In genomic region chr19:49506575-49507105, GRCh38 we compare ENCODE assay signal across 8 cellular contexts. TPM values are rescaled to one million over a fixed set of nuclear protein-coding genes. Genes with fewer than 3 reads are reported as not detected.
A peak's percentile ranks its signal among the peaks of the same experiment; 100 is the strongest.
DNase-seq lines count a peak whose midpoint lies in the region; ATAC-seq and TF ChIP-seq lines count a peak whose summit lies in the region.

No MANE protein-coding gene starts in this region.

- peaks cover 8% of the 10 kb centered on the region for H3K4me1 Mint-ChIP-seq in Calu3 (ENCODE audit: low read depth, unreplicated experiment)

- DNase-seq in Calu3 (peak; percentile 77), HUDEP-2 (lab: John Stamatoyannopoulos, UW; ENCODE audit: unreplicated experiment in 76 of 76) (peak in 57 of 76 experiments; percentile 19 to 82 (median 63)), RPMI8226 (peak; percentile 71), cardiac muscle cell (ENCODE audit: low read depth in 1 of 2, low spot score in 1 of 2) (peak; percentile 66 to 69)
- DNase-seq in activated effector memory CD4-positive, alpha-beta T cell treated with Interleukin-2 at 50 U/mL for 16 hours = peak; percentile 68
- DNase-seq in stimulated activated CD4-positive, alpha-beta T cell treated with anti-CD3 and anti-CD28 coated beads, Interleukin-12 subunit alpha, Interleukin-12 subunit beta, amount 100 ng/mL, for 4 hours = peak; percentile 68

- CTCF ChIA-PET in Calu3 (lab: Charles Lee) = interaction anchor here (0.6 to 1.1 kb wide), 5 partner anchors 40 to 584 kb away, joined by 3 to 18 read pairs (median 4); no protein-coding TSS in a partner anchor

- H3K4me3 Mint-ChIP-seq in Calu3 (ENCODE audit: low read depth, unreplicated experiment) = no peak overlapping the region

- H3K27ac ChIP-seq in cardiac muscle cell = no peak overlapping the region

- intact Hi-C loops in Calu3 (cut with micrococcal nuclease; ENCODE audit: unreplicated experiment) = loop anchor here (1.0 kb wide), 1 partner anchor 64 kb away; no protein-coding TSS in a partner anchor

- no peak for ATAC-seq in HG03175 (IDR thresholded peaks at IDR 0.05; ENCODE audit: unreplicated experiment)
- no peak for ATAC-seq in HG02938 (IDR thresholded peaks at IDR 0.05; ENCODE audit: unreplicated experiment)

- H3K9me3 ChIP-seq in cardiac muscle cell (ENCODE audit: low read depth) = no peaks in the 10 kb centered on the region

- H3K27me3 ChIP-seq in cardiac muscle cell = no peaks in the 10 kb centered on the region

- peaks cover 3% of the 10 kb centered on the region for H3K36me3 Mint-ChIP-seq in Calu3 (ENCODE audit: insufficient read depth, unreplicated experiment)

- no TSS peak for BruUV-seq in Calu3 (replicated peaks; lab: Mats Ljungman, UMichigan)

- H3K4me3 ChIP-seq in cardiac muscle cell = no peak overlapping the region

- no peaks in the 10 kb centered on the region for H3K27me3 Mint-ChIP-seq in Calu3 (ENCODE audit: unreplicated experiment)

- no peaks in the 10 kb centered on the region for H3K9me3 Mint-ChIP-seq in Calu3 (ENCODE audit: low read depth, unreplicated experiment)

- H3K36me3 ChIP-seq in cardiac muscle cell = no peaks in the 10 kb centered on the region

- no peak overlapping the region for H3K27ac Mint-ChIP-seq in Calu3 (ENCODE audit: unreplicated experiment)

- H3K4me1 ChIP-seq in cardiac muscle cell (ENCODE audit: low read depth) = peaks cover 6% of the 10 kb centered on the region

- peak; percentile 88 for TF ChIP-seq CTCF in Calu3 (IDR thresholded peaks at IDR 0.05; ENCODE audit: unreplicated experiment)
- peak; percentile 83 for TF ChIP-seq CTCF in cardiac muscle cell (IDR thresholded peaks at IDR 0.05; ENCODE audit: low read depth, low read length)

RNA-seq across cellular contexts. Expression of gene FCGRT, which starts 5.8 kb away (rescaled TPM):
- 80.8 and 95.4 TPM in 2 replicates for total RNA-seq in Calu3 (2022)
- 48.8 and 61.4 TPM in 2 replicates for total RNA-seq in cardiac muscle cell
- 54.7 and 62.2 TPM in 2 replicates for polyA plus RNA-seq in cardiac muscle cell

RNA-seq across cellular contexts. Expression of gene RPS11, which starts 10.4 kb away (rescaled TPM):
- total RNA-seq in Calu3 (2022) = 1,643 and 1,795 TPM in 2 replicates
- total RNA-seq in cardiac muscle cell = 2,191 and 3,526 TPM in 2 replicates
- 619 and 678 TPM in 2 replicates for polyA plus RNA-seq in cardiac muscle cell

RNA-seq across cellular contexts. Expression of gene RPL13A, which starts 19.2 kb away (rescaled TPM):
- 1,844 and 1,993 TPM in 2 replicates for total RNA-seq in Calu3 (2022)
- 2,232 and 2,350 TPM in 2 replicates for total RNA-seq in cardiac muscle cell
- 752 and 964 TPM in 2 replicates for polyA plus RNA-seq in cardiac muscle cell

RNA-seq across cellular contexts. Expression of gene RCN3, which starts 21.2 kb away (rescaled TPM):
- 5.0 and 7.6 TPM in 2 replicates for total RNA-seq in Calu3 (2022)
- 12.8 and 15.2 TPM in 2 replicates for total RNA-seq in cardiac muscle cell
- polyA plus RNA-seq in cardiac muscle cell = 9.4 and 10.5 TPM in 2 replicates

RNA-seq across cellular contexts. Expression of gene FLT3LG, which starts 32.6 kb away (rescaled TPM):
- total RNA-seq in Calu3 (2022) = 4.8 and 7.1 TPM in 2 replicates
- total RNA-seq in cardiac muscle cell = 0.28 and 2.0 TPM in 2 replicates
- 0.86 and 2.6 TPM in 2 replicates for polyA plus RNA-seq in cardiac muscle cell
